Comparison of ENCODE assay signal across 19 cellular contexts in genomic region chr2:58928942-58929341, GRCh38.
DNase-seq lines count a peak whose midpoint lies in the region; ATAC-seq and TF ChIP-seq lines count a peak whose summit lies in the region.
"Had no signal": no experiment of that assay in that cellular context is flagged by ENCODE, and none has a peak within 500 bp of the region (broad histone marks: within the 10 kb centered on the region; RNA-seq: fewer than 3 reads in every experiment).

No MANE protein-coding gene starts in this region.

- TF ChIP-seq CTCF in right atrium auricular region (IDR thresholded peaks at IDR 0.05), result no peak
- no peak for TF ChIP-seq CTCF in heart right ventricle (IDR thresholded peaks at IDR 0.05)
- no peak for TF ChIP-seq CTCF in A673 (conservative IDR thresholded peaks at IDR 0.05; ENCODE audit: low read depth, low read length)

- no peaks in the 10 kb centered on the region for H3K9me3 ChIP-seq in right atrium auricular region
- peaks cover 0 to 2% (median 0%) of the 10 kb centered on the region in 11 donors for H3K9me3 ChIP-seq in heart right ventricle
- H3K9me3 ChIP-seq in A673 (ENCODE audit: low read depth, low read length, poor library complexity, severe bottlenecking), result no peaks in the 10 kb centered on the region
- H3K9me3 ChIP-seq: A549, HAP-1 had no signal

- H3K36me3 ChIP-seq in right atrium auricular region (no peaks in the 10 kb centered on the region), heart right ventricle (no peaks in the 10 kb centered on the region), A673 (ENCODE audit: insufficient read depth, low read length, poor library complexity, severe bottlenecking) (no peaks in the 10 kb centered on the region)
- H3K36me3 ChIP-seq: HAP-1 had no signal

- POLR2A ChIA-PET in A673 (lab: Charles Lee; ENCODE audit: low non-redundant PET), result no interaction called here

- intact Hi-C loops in Right ventricle myocardium inferior (cut with DNase I) (no loop called here), heart right ventricle (cut with DNase I) (no loop called here), left cardiac atrium (cut with DNase I) (no loop called here), left ventricle myocardium superior (cut with micrococcal nuclease) (no loop called here), A673 (cut with micrococcal nuclease; ENCODE audit: unreplicated experiment) (no loop called here)

- DNase-seq in Right ventricle myocardium inferior (ENCODE audit: missing footprints), result no peak
- no peak for DNase-seq in right atrium auricular region (ENCODE audit: low spot score)
- DNase-seq in heart right ventricle, result no peak
- DNase-seq in left cardiac atrium, result no peak
- DNase-seq in left ventricle myocardium superior, result no peak
- DNase-seq in A673 (ENCODE audit: low spot score), result no peak
- DNase-seq: 8988T; C1 segment of cervical spinal cord; Calu3; CD4-positive, alpha-beta memory T cell; COR-L47; DMS53; DMS79 treated with DMSO at 0.1 percent for 48 hours; GF-D8; HFFc6 had no signal

- ATAC-seq in Right ventricle myocardium inferior (peak; percentile 83), heart right ventricle (peak in 6 of 8 donors; percentile 52 to 98 (median 70)), left cardiac atrium (no peak), left ventricle myocardium superior (peak; percentile 98), HG03521 (IDR thresholded peaks at IDR 0.05; ENCODE audit: unreplicated experiment) (no peak)
- ATAC-seq: A549, GM23338 had no signal

- H3K27ac ChIP-seq in right atrium auricular region, result no peak overlapping the region
- no peak overlapping the region for H3K27ac ChIP-seq in heart right ventricle
- H3K27ac ChIP-seq in A673 (ENCODE audit: low read depth, low read length, poor library complexity, severe bottlenecking), result no peak overlapping the region
- H3K27ac ChIP-seq: A549 had no signal

- CTCF ChIA-PET in A673 (lab: Charles Lee), result no interaction called here

- no peaks in the 10 kb centered on the region for H3K27me3 ChIP-seq in right atrium auricular region
- H3K27me3 ChIP-seq in heart right ventricle, result no peaks in the 10 kb centered on the region
- H3K27me3 ChIP-seq in A673 (replicated peaks; ENCODE audit: insufficient read depth, low read depth, low read length, poor library complexity), result no peaks in the 10 kb centered on the region

- WGBS in heart right ventricle, 2 donors, result 63 to 86% methylated on average over 1 of the region's 1 CpG

- H3K4me3 ChIP-seq in right atrium auricular region, result no peak overlapping the region
- no peak overlapping the region for H3K4me3 ChIP-seq in heart right ventricle
- H3K4me3 ChIP-seq in A673 (ENCODE audit: low read depth, low read length, poor library complexity, severe bottlenecking), result no peak overlapping the region
- H3K4me3 ChIP-seq: A549, GM23338, HAP-1 had no signal

- BruUV-seq in A673 (replicated peaks; lab: Mats Ljungman, UMichigan), result no TSS peak

- no peaks in the 10 kb centered on the region for H3K4me1 ChIP-seq in right atrium auricular region
- no peaks in the 10 kb centered on the region for H3K4me1 ChIP-seq in heart right ventricle
- no peaks in the 10 kb centered on the region for H3K4me1 ChIP-seq in A673 (ENCODE audit: insufficient read depth, low read length, poor library complexity, severe bottlenecking)
- H3K4me1 ChIP-seq: A549 had no signal

Comparison
In these comparisons a context has a peak if more than half of its experiments do, and no peak if none do; other contexts are left out.
1. ATAC-seq: peak in Right ventricle myocardium inferior (single experiment), heart right ventricle (6 of 8) and left ventricle myocardium superior (single experiment); none in left cardiac atrium (0 of 2) and HG03521 (single experiment).